13 cellular contexts compared by ENCODE assay signal in genomic region chr13:27018882-27019281, GRCh38.
"Had no signal": no experiment of that assay in that cellular context is flagged by ENCODE, and none has a peak within 500 bp of the region (broad histone marks: within the 10 kb centered on the region; RNA-seq: fewer than 3 reads in every experiment).

No MANE protein-coding gene starts in this region.

- H3K9me3 Mint-ChIP-seq: activated CD4-positive, alpha-beta memory T cell treated with anti-CD3 and anti-CD28 coated beads, Interleukin-2, amount 10 ng/mL, durations not matched to agents 7 days and 5 days; memory B cell; neural crest cell had no signal

- H3K36me3 ChIP-seq: breast epithelium, esophagus squamous epithelium, left lung, pancreas, upper lobe of left lung had no signal

- H3K36me3 Mint-ChIP-seq: memory B cell had no signal

- H3K9me3 ChIP-seq: breast epithelium, esophagus squamous epithelium, left lung, pancreas, upper lobe of left lung had no signal

- H3K4me1 Mint-ChIP-seq: memory B cell had no signal

- DNase-seq: activated CD4-positive, alpha-beta memory T cell treated with anti-CD3 and anti-CD28 coated beads, Interleukin-2, amount 10 ng/mL, durations not matched to agents 7 days and 5 days; activated CD8-positive, alpha-beta memory T cell treated with anti-CD3 and anti-CD28 coated beads, Interleukin-2, amount 50 U/mL, for 48 hours; activated naive CD4-positive, alpha-beta T cell; aorta; esophagus squamous epithelium; foreskin fibroblast; left lung; stimulated activated CD4-positive, alpha-beta T cell treated with anti-CD3 and anti-CD28 coated beads, Interleukin-15, amount 100 ng/mL, for 24 hours; upper lobe of left lung had no signal

- H3K27me3 ChIP-seq: breast epithelium, left lung, pancreas, upper lobe of left lung had no signal

- H3K27ac ChIP-seq: breast epithelium, esophagus squamous epithelium had no signal

- H3K27ac Mint-ChIP-seq: activated CD4-positive, alpha-beta memory T cell treated with anti-CD3 and anti-CD28 coated beads, Interleukin-2, amount 10 ng/mL, durations not matched to agents 7 days and 5 days; memory B cell had no signal

- H3K4me3 Mint-ChIP-seq: activated CD4-positive, alpha-beta memory T cell treated with anti-CD3 and anti-CD28 coated beads, Interleukin-2, amount 10 ng/mL, durations not matched to agents 7 days and 5 days; memory B cell; neural crest cell had no signal

- H3K4me1 ChIP-seq: breast epithelium, pancreas had no signal

- H3K4me3 ChIP-seq: breast epithelium, esophagus squamous epithelium, left lung, pancreas, upper lobe of left lung had no signal
